In the genomic region with DNA sequence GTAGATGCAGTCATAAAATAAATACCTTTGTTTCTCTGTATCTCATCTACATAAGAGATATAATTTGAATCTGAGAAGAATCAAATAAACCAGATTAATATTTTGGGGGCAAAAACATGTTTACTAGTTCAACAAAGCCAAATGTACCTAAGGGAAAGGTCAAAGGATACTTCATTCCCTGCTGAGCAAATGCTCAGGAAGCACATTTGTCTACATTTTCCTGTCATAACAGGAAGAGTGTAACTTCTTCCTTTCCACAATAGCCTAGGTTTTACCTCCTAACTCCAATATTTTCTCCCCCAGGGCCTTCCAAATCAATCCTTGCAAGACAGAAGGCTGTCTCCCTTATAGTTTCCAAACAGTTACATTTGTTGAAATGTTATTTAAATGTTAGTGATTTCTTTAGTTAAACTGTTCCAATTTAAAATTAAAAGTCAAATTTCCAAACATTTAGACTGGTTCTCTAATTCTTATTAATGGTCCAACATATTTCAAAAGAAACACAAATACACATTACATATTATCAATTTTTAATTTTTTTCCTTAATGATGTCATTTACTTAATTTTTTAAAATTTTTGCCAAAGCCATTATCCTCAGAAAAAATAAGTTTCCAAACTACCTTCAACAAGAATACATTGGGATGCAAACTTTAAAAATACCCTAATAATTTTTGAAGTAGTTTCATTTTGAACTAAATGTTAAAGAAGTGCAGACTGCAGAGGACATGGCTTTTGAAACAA, we compare ENCODE assay signal across 21 cellular contexts.
DNase-seq lines count a peak whose midpoint lies in the region; ATAC-seq, FAIRE-seq and TF ChIP-seq lines count a peak whose summit lies in the region.
"Had no signal": no experiment of that assay in that cellular context is flagged by ENCODE, and none has a peak within 500 bp of the region (broad histone marks: within the 10 kb centered on the region; RNA-seq: fewer than 3 reads in every experiment).

No MANE protein-coding gene starts in this region.

- H3K4me2 ChIP-seq in OCI-LY1 (ENCODE audit: low read length), result no peak overlapping the region
- H3K4me2 ChIP-seq: KMS-11 had no signal

- DNase-seq in GM19239 (ENCODE audit: insufficient read length, low spot score), result no peak
- no peak for DNase-seq in esophagus squamous epithelium (lab: John Stamatoyannopoulos, UW)
- no peak for DNase-seq in psoas muscle
- DNase-seq in osteocyte (ENCODE audit: extremely low spot score, unreplicated experiment), result no peak
- no peak for DNase-seq in AG20443 (ENCODE audit: low spot score)
- DNase-seq in EL, result no peak
- DNase-seq: activated CD8-positive, alpha-beta T cell treated with anti-CD3 and anti-CD28 coated beads for 36 hours; activated T-cell treated with anti-CD3 and anti-CD28 coated beads, Interleukin-2, amount 50 U/mL, for 4 hours; AML-193; body of pancreas; GOT3; NCI-H2171; ovary; testis; WERI-Rb-1 had no signal

- H3K27me3 ChIP-seq in OCI-LY1 (ENCODE audit: insufficient read depth, low read length), result no peaks in the 10 kb centered on the region
- no peaks in the 10 kb centered on the region for H3K27me3 ChIP-seq in esophagus squamous epithelium
- no peaks in the 10 kb centered on the region for H3K27me3 ChIP-seq in psoas muscle (ENCODE audit: insufficient read depth in 3 of 3, low read length in 2 of 3)
- H3K27me3 ChIP-seq: body of pancreas, ovary, testis had no signal

- peaks cover 69% of the 10 kb centered on the region for H3K36me3 ChIP-seq in OCI-LY1 (ENCODE audit: insufficient read depth, low read length)
- H3K36me3 ChIP-seq in esophagus squamous epithelium, result no peaks in the 10 kb centered on the region
- peaks cover 0 to 6% of the 10 kb centered on the region in 2 donors for H3K36me3 ChIP-seq in psoas muscle (ENCODE audit: insufficient read depth in 1 of 2, low read depth in 1 of 2)
- H3K36me3 ChIP-seq: ovary, WERI-Rb-1 had no signal

- no peaks in the 10 kb centered on the region for H3K9me2 ChIP-seq in OCI-LY1 (ENCODE audit: low read depth, low read length)

- H3K27me3 Mint-ChIP-seq in osteocyte (ENCODE audit: unreplicated experiment), result no peaks in the 10 kb centered on the region

- H3K9me3 ChIP-seq in OCI-LY1 (ENCODE audit: low read length) (no peaks in the 10 kb centered on the region), esophagus squamous epithelium (no peaks in the 10 kb centered on the region), psoas muscle (no peaks in the 10 kb centered on the region)
- H3K9me3 ChIP-seq: body of pancreas, ovary, testis had no signal

- ATAC-seq in psoas muscle (no peak), GM18907 (IDR thresholded peaks at IDR 0.05; ENCODE audit: unreplicated experiment) (no peak)
- ATAC-seq: activated CD8-positive, alpha-beta T cell treated with anti-CD3 and anti-CD28 coated beads for 36 hours; activated naive CD4-positive, alpha-beta T cell treated with anti-CD3 and anti-CD28 coated beads, Interleukin-2, amount 50 U/mL, for 72 hours; activated T-cell treated with anti-CD3 and anti-CD28 coated beads, Interleukin-2, amount 50 U/mL, for 4 hours; body of pancreas had no signal

- peak; percentile 53 for FAIRE-seq in GM19239 (lab: Jason Lieb, UNC)

- TF ChIP-seq POLR2A in esophagus squamous epithelium (IDR thresholded peaks at IDR 0.05), result no peak

- no peak overlapping the region for H3K4me3 ChIP-seq in OCI-LY1 (ENCODE audit: low read depth, low read length, poor library complexity, severe bottlenecking)
- no peak overlapping the region for H3K4me3 ChIP-seq in esophagus squamous epithelium
- no peak overlapping the region for H3K4me3 ChIP-seq in psoas muscle
- H3K4me3 ChIP-seq: body of pancreas, ovary, skin epidermis, testis had no signal

- H3K4me1 Mint-ChIP-seq in osteocyte (ENCODE audit: unreplicated experiment), result peaks cover 4% of the 10 kb centered on the region

- no peaks in the 10 kb centered on the region for H4K20me1 ChIP-seq in OCI-LY1 (ENCODE audit: insufficient read depth, low read length)

- no peaks in the 10 kb centered on the region for H3K36me3 Mint-ChIP-seq in osteocyte (ENCODE audit: unreplicated experiment)
- H3K36me3 Mint-ChIP-seq: activated naive CD4-positive, alpha-beta T cell treated with anti-CD3 and anti-CD28 coated beads, Interleukin-2, amount 50 U/mL, for 72 hours had no signal

- intact Hi-C loops in esophagus squamous epithelium (cut with DNase I), result no loop called here
- intact Hi-C loops in psoas muscle (cut with DNase I), result no loop called here

- no peak overlapping the region for H3K9ac ChIP-seq in OCI-LY1 (ENCODE audit: low read length)
- H3K9ac ChIP-seq: KMS-11 had no signal

- H3K79me2 ChIP-seq in OCI-LY1 (ENCODE audit: insufficient read depth, low read length), result peaks cover 68% of the 10 kb centered on the region

- H3K4me1 ChIP-seq in OCI-LY1 (ENCODE audit: insufficient read depth, low read length, severe bottlenecking) (peaks cover 70% of the 10 kb centered on the region), esophagus squamous epithelium (peaks cover 0 to 15% (median 0%) of the 10 kb centered on the region in 3 donors), psoas muscle (peaks cover 74% of the 10 kb centered on the region)
- H3K4me1 ChIP-seq: body of pancreas had no signal

- H3K27ac ChIP-seq in OCI-LY1 (ENCODE audit: low read depth, low read length, poor library complexity, severe bottlenecking), result peak overlapping the region; percentile 24
- H3K27ac ChIP-seq in esophagus squamous epithelium, result peak overlapping the region in 3 of 4 donors; percentile 46 to 52 (median 51)
- peak overlapping the region; percentile 72 for H3K27ac ChIP-seq in psoas muscle
- H3K27ac ChIP-seq: KMS-11, ovary, RWPE1, WERI-Rb-1 had no signal

- no peaks in the 10 kb centered on the region for H3K9me3 Mint-ChIP-seq in osteocyte (ENCODE audit: unreplicated experiment)
- H3K9me3 Mint-ChIP-seq: activated CD8-positive, alpha-beta T cell treated with anti-CD3 and anti-CD28 coated beads for 36 hours; activated naive CD4-positive, alpha-beta T cell treated with anti-CD3 and anti-CD28 coated beads, Interleukin-2, amount 50 U/mL, for 72 hours; activated T-cell treated with anti-CD3 and anti-CD28 coated beads, Interleukin-2, amount 50 U/mL, for 4 hours had no signal

- no peak overlapping the region for H3K27ac Mint-ChIP-seq in osteocyte (ENCODE audit: unreplicated experiment)
- H3K27ac Mint-ChIP-seq: activated CD8-positive, alpha-beta T cell treated with anti-CD3 and anti-CD28 coated beads for 36 hours; activated naive CD4-positive, alpha-beta T cell treated with anti-CD3 and anti-CD28 coated beads, Interleukin-2, amount 50 U/mL, for 72 hours had no signal

- no peak for TF ChIP-seq CTCF in OCI-LY1 (IDR thresholded peaks at IDR 0.05; ENCODE audit: low read length)
- TF ChIP-seq CTCF in esophagus squamous epithelium (IDR thresholded peaks at IDR 0.05), result no peak
- no peak for TF ChIP-seq CTCF in psoas muscle (IDR thresholded peaks at IDR 0.05)
- TF ChIP-seq CTCF in osteocyte (IDR thresholded peaks at IDR 0.05), result no peak

- no peak overlapping the region for H3K4me3 Mint-ChIP-seq in osteocyte (ENCODE audit: unreplicated experiment)
- H3K4me3 Mint-ChIP-seq: activated CD8-positive, alpha-beta T cell treated with anti-CD3 and anti-CD28 coated beads for 36 hours; activated T-cell treated with anti-CD3 and anti-CD28 coated beads, Interleukin-2, amount 50 U/mL, for 4 hours had no signal

- no peaks in the 10 kb centered on the region for H3F3A ChIP-seq in OCI-LY1 (ENCODE audit: insufficient read depth, low read length)

- H2AFZ ChIP-seq in OCI-LY1 (ENCODE audit: low read length), result no peak overlapping the region
